ENCODE assay signal across 8 cellular contexts in genomic region chr16:74813109-74813641, GRCh38. TPM values are rescaled to one million over a fixed set of nuclear protein-coding genes. Genes with fewer than 3 reads are reported as not detected.
A peak's percentile ranks its signal among the peaks of the same experiment; 100 is the strongest.
DNase-seq lines count a peak whose midpoint lies in the region; ATAC-seq and TF ChIP-seq lines count a peak whose summit lies in the region.

No MANE protein-coding gene starts in this region.

- H3K27ac Mint-ChIP-seq in Calu3 (ENCODE audit: unreplicated experiment) = peak overlapping the region; percentile 24
- no peak overlapping the region for H3K27ac Mint-ChIP-seq in naive B cell

- CTCF ChIA-PET in Calu3 (lab: Charles Lee) = interaction anchor here (0.6 to 2.0 kb wide), 12 partner anchors 9 to 389 kb away, joined by 3 to 22 read pairs (median 4); partner anchors contain the start of gene FA2H

- peak; percentile 96 for DNase-seq in Calu3
- peak; percentile 22 to 70 for DNase-seq in HL-60 (ENCODE audit: low read depth in 1 of 2, low spot score in 1 of 2)
- peak; percentile 56 for DNase-seq in activated T-cell treated with anti-CD3 and anti-CD28 coated beads for 4 hours
- no peak for DNase-seq in esophagus muscularis mucosa (ENCODE audit: extremely low spot score)
- DNase-seq in naive B cell = peak; percentile 24
- DNase-seq in stimulated activated CD8-positive, alpha-beta memory T cell treated with anti-CD3 and anti-CD28 coated beads, Interleukin-7, amount 100 ng/mL, for 24 hours (ENCODE audit: low read depth) = peak; percentile 41

- H3K9me3 ChIP-seq in OCI-LY3 (ENCODE audit: insufficient read depth, low read length) (no peaks in the 10 kb centered on the region), esophagus muscularis mucosa (no peaks in the 10 kb centered on the region)

- H3K4me3 ChIP-seq in HL-60 (replicated peaks; ENCODE audit: insufficient read depth, low read length) (no peak overlapping the region), OCI-LY3 (ENCODE audit: low read length) (peak overlapping the region; percentile 73), esophagus muscularis mucosa (no peak overlapping the region)

- peak overlapping the region; percentile 95 for H3K4me2 ChIP-seq in OCI-LY3 (ENCODE audit: low read length)

- no peaks in the 10 kb centered on the region for H4K20me1 ChIP-seq in OCI-LY3 (ENCODE audit: insufficient read depth, low read length)

- ATAC-seq in GM21367 (IDR thresholded peaks at IDR 0.05; ENCODE audit: unreplicated experiment) = peak; percentile 97
- peak; percentile 86 to 92 for ATAC-seq in naive B cell (ENCODE audit: low read depth in 2 of 2)

- H3K4me1 Mint-ChIP-seq in Calu3 (ENCODE audit: low read depth, unreplicated experiment) (peaks cover 9% of the 10 kb centered on the region), naive B cell (peaks cover 0 to 5% (median 5%) of the 10 kb centered on the region in 3 donors)

- TF ChIP-seq EP300 in esophagus muscularis mucosa (IDR thresholded peaks at IDR 0.05) = no peak

- H3K36me3 Mint-ChIP-seq in Calu3 (ENCODE audit: insufficient read depth, unreplicated experiment) = no peaks in the 10 kb centered on the region
- no peaks in the 10 kb centered on the region for H3K36me3 Mint-ChIP-seq in naive B cell

- peak overlapping the region; percentile 55 for H3K9ac ChIP-seq in OCI-LY3 (ENCODE audit: low read length)

- 10% methylated on average over 15 of the region's 25 CpGs for WGBS in esophagus muscularis mucosa

- intact Hi-C loops in Calu3 (cut with micrococcal nuclease; ENCODE audit: unreplicated experiment) (loop anchor here (1.0 to 5.0 kb wide), 3 partner anchors 41 to 104 kb away; partner anchors contain the start of gene FA2H), esophagus muscularis mucosa (cut with DNase I) (loop anchor here (2.0 to 5.0 kb wide), 2 partner anchors 50 to 106 kb away; no protein-coding TSS in a partner anchor)

- H3K27me3 Mint-ChIP-seq in Calu3 (ENCODE audit: unreplicated experiment) = peaks cover 30% of the 10 kb centered on the region
- H3K27me3 Mint-ChIP-seq in naive B cell = peaks cover 4 to 39% (median 23%) of the 10 kb centered on the region in 3 donors

- TF ChIP-seq POLR2A in esophagus muscularis mucosa (IDR thresholded peaks at IDR 0.05; ENCODE audit: low read depth) = no peak

- no peaks in the 10 kb centered on the region for H3K36me3 ChIP-seq in OCI-LY3 (replicated peaks; ENCODE audit: low read depth, low read length)
- H3K36me3 ChIP-seq in esophagus muscularis mucosa = no peaks in the 10 kb centered on the region

- H3K79me2 ChIP-seq in OCI-LY3 (ENCODE audit: low read length) = no peaks in the 10 kb centered on the region

- peak; percentile 97 for TF ChIP-seq CTCF in Calu3 (IDR thresholded peaks at IDR 0.05; ENCODE audit: unreplicated experiment)
- TF ChIP-seq CTCF in HL-60 (IDR thresholded peaks at IDR 0.05; ENCODE audit: insufficient read depth, low read length) = peak; percentile 86
- peak; percentile 94 for TF ChIP-seq CTCF in OCI-LY3 (IDR thresholded peaks at IDR 0.05; ENCODE audit: low read depth, low read length)
- peak; percentile 5 to 92 (median 87) for TF ChIP-seq CTCF in esophagus muscularis mucosa (IDR thresholded peaks at IDR 0.05)

- no peaks in the 10 kb centered on the region for H3K9me3 Mint-ChIP-seq in Calu3 (ENCODE audit: low read depth, unreplicated experiment)
- H3K9me3 Mint-ChIP-seq in naive B cell = peaks cover 0 to 17% (median 1%) of the 10 kb centered on the region in 7 donors

- H3K27me3 ChIP-seq in HL-60 (ENCODE audit: insufficient read depth, poor library complexity, severe bottlenecking) = no peaks in the 10 kb centered on the region
- peaks cover 13% of the 10 kb centered on the region; the same call in 1 of the 2 replicates for H3K27me3 ChIP-seq in OCI-LY3 (ENCODE audit: low read depth, low read length)
- no peaks in the 10 kb centered on the region for H3K27me3 ChIP-seq in esophagus muscularis mucosa

- H3K27ac ChIP-seq in HL-60 (replicated peaks) (no peak overlapping the region), OCI-LY3 (ENCODE audit: low read length) (no peak overlapping the region), esophagus muscularis mucosa (replicated peaks in 1 of 4) (no peak overlapping the region)

- H3K4me3 Mint-ChIP-seq in Calu3 (ENCODE audit: low read depth, unreplicated experiment) = no peak overlapping the region
- no peak overlapping the region for H3K4me3 Mint-ChIP-seq in naive B cell

- H2AFZ ChIP-seq in OCI-LY3 (ENCODE audit: low read depth, low read length) = peak overlapping the region; percentile 100

- H3K4me1 ChIP-seq in OCI-LY3 (ENCODE audit: low read length) (peaks cover 5% of the 10 kb centered on the region), esophagus muscularis mucosa (peaks cover 3 to 5% (median 4%) of the 10 kb centered on the region in 4 donors)

- BruUV-seq in Calu3 (replicated peaks; lab: Mats Ljungman, UMichigan) = no TSS peak

RNA-seq across cellular contexts. Expression of gene FA2H, which starts 38.6 kb away (rescaled TPM):
- total RNA-seq in Calu3 (2022) = 74.2 and 122 TPM in 2 replicates
- total RNA-seq in esophagus muscularis mucosa = under 1 TPM in 3 of 4 donors, not detected in 1; 0.50 to 0.92 (median 0.52) TPM
- polyA plus RNA-seq in naive B cell (ENCODE audit: low read depth in 6 of 6) = 1 to 10 TPM in 1 of 6 donors, under 1 TPM in 2, not detected in 3; 0.21 to 3.1 (median 0.29) TPM

Comparison
In these comparisons a context has a peak if more than half of its experiments do, and no peak if none do; other contexts are left out.
1. RNA of gene FA2H, which starts 38.6 kb away (total RNA-seq): 74.2 to 122 TPM in Calu3; 0.50 to 0.92 TPM in esophagus muscularis mucosa; every median in the first group is over 10 times any median in the second.
2. Peak in every context shown above with its lines, with median percentiles within 50 percentile points of each other: CTCF ChIP-seq.